ENCODE assay signal across 16 cellular contexts in the genomic region with DNA sequence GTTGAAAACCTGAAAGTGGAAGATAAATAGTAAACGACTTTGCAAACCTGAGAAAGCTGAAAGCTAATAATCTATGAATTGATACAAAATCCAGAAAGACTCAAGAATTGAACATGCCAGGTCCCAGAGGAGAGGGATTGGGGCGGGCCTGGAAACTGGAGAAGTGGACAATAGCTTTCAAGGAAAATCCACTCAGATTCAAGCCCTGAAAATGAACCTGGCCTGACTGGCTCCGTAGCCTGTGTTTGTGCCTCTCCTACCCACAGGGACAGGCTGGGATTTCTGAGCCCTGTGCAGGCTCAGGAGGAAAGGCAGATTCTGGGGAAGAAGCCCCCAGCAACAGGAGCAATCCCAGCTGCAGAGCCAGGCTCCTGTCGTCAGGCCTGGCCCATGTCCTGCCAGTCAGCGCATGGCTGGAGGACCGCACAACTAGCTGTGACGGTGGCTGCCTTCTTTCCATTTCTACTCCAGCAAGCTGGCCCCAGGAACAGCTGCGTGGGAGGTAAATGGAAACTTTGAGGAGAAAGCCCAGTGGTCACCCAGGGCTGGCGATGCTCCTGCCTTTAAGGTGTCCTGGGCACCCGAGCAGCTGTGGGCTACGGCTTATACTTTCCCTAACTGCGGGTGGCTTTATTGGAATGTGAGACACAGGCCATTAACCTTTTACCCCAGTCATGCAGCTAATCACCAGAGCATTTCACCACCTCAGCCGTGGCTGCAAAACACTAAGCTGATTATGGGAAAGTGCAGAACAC.
DNase-seq lines count a peak whose midpoint lies in the region; ATAC-seq, FAIRE-seq and TF ChIP-seq lines count a peak whose summit lies in the region.
"Had no signal": no experiment of that assay in that cellular context is flagged by ENCODE, and none has a peak within 500 bp of the region (broad histone marks: within the 10 kb centered on the region; RNA-seq: fewer than 3 reads in every experiment).

No MANE protein-coding gene starts in this region.

- intact Hi-C loops in sciatic nerve (cut with DNase I): no loop called here

- DNase-seq in NCI-H82 (lab: John Stamatoyannopoulos, UW) (peak; percentile 68), fibroblast of villous mesenchyme (ENCODE audit: low read depth) (peak; percentile 25), left lobe of liver (ENCODE audit: low spot score) (peak; percentile 58), sciatic nerve (ENCODE audit: low spot score) (peak; percentile 59), GM12892 (ENCODE audit: insufficient read length) (no peak), NCI-H2227 treated with DMSO at 0.1 percent for 48 hours (lab: John Stamatoyannopoulos, UW) (no peak), T-helper 1 cell (no peak)
- DNase-seq: activated B cell treated with CpG ODN at 0.5 μM for 24 hours; activated naive CD4-positive, alpha-beta T cell treated with Interleukin-2 at 50 U/mL for 16 hours; gastrocnemius medialis; NCI-H2029; NCI-H748 treated with DMSO at 0.1 percent for 48 hours had no signal

- FAIRE-seq in GM12892 (lab: Jason Lieb, UNC): no peak
- FAIRE-seq: bronchial epithelial cell, HTR-8/SVneo had no signal

- peak; percentile 64 for ATAC-seq in left lobe of liver
- ATAC-seq in sciatic nerve: peak; percentile 57
- ATAC-seq in HG03521 (IDR thresholded peaks at IDR 0.05; ENCODE audit: unreplicated experiment): no peak
- ATAC-seq: gastrocnemius medialis had no signal

- no peak for TF ChIP-seq POLR2A in GM12892 (IDR thresholded peaks at IDR 0.05; ENCODE audit: low read depth, low read length)

- no peak for TF ChIP-seq CTCF in fibroblast of villous mesenchyme (IDR thresholded peaks at IDR 0.05; ENCODE audit: insufficient read depth, low read depth, low read length)

- no peak overlapping the region for H3K4me3 ChIP-seq in fibroblast of villous mesenchyme (ENCODE audit: low read depth, low read length)
- H3K4me3 ChIP-seq: gastrocnemius medialis, tibial artery had no signal

Comparison
In these comparisons a context has a peak if more than half of its experiments do, and no peak if none do; other contexts are left out.
1. DNase-seq: peak in NCI-H82 (single experiment), fibroblast of villous mesenchyme (single experiment), left lobe of liver (single experiment) and sciatic nerve (single experiment); none in GM12892 (single experiment), NCI-H2227 treated with DMSO at 0.1 percent for 48 hours (single experiment) and T-helper 1 cell (0 of 5).